In the genomic region with DNA sequence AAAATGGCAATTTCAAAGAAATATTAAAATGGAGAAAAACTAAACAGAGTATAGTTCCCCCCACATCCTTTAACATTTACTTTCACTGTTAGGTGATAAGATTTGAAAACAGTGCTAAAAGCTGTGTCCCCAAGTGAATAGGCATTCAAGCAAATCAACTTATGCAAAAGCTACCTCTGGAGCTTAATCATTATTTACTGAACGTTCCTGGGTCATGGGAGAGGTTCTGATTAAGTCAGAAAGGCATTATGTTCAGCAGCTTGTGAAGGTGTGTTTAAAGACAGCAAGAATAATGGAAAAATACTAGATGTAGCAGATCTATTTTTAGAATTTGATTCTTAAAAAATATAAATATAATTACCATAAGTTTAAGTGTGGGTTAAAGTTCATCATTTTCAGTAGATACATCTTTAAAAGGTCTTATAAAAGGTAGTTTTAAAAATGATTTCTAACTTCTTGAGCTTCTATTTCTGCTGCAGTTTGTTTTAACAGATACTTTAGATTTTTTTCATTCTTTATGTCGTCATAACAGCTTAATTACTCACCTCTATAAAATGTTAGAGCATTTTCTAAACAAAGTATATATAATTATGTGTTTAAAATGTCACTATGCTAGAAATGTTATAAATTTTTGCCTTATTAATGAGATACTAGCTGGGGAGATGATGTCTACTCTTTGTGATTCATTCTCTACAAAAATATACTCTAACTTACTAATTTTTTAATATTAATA, we compare ENCODE assay signal across 17 cellular contexts.
DNase-seq lines count a peak whose midpoint lies in the region; ATAC-seq, FAIRE-seq and TF ChIP-seq lines count a peak whose summit lies in the region.
"Had no signal": no experiment of that assay in that cellular context is flagged by ENCODE, and none has a peak within 500 bp of the region (broad histone marks: within the 10 kb centered on the region; RNA-seq: fewer than 3 reads in every experiment).

No MANE protein-coding gene starts in this region.

- intact Hi-C loops in Calu3 (cut with micrococcal nuclease; ENCODE audit: unreplicated experiment) (loop anchor here (2.0 to 5.0 kb wide), 2 partner anchors 14 to 80 kb away; no protein-coding TSS in a partner anchor), PC-3 (cut with micrococcal nuclease) (loop anchor here (5.0 kb wide), 1 partner anchor 50 kb away; no protein-coding TSS in a partner anchor), pancreas (cut with DNase I) (no loop called here)

- H3K4me3 ChIP-seq in PC-3 (ENCODE audit: low read length) = 0 out of 2 replicates have a peak overlapping the region, but pooled peaks have one; percentile 21
- H3K4me3 ChIP-seq in fibroblast of lung (replicated peaks in 1 of 4; ENCODE audit: control extremely low read depth in 1 of 4, insufficient read depth in 1 of 4, low read depth in 3 of 4, low read length in 4 of 4) = peak overlapping the region in 1 of 4 experiments; percentile 32
- H3K4me3 ChIP-seq in pancreas = peak overlapping the region in 2 of 4 donors; percentile 32 to 42

- H3K4me3 Mint-ChIP-seq in Calu3 (ENCODE audit: low read depth, unreplicated experiment) = peak overlapping the region; percentile 82
- H3K4me3 Mint-ChIP-seq: activated T-helper 1 cell treated with anti-CD3 and anti-CD28 coated beads, Interleukin-12 subunit alpha, Interleukin-12 subunit beta, Interleukin-2, Interleukin-4 antibody, amounts not matched to agents 30 ng/mL and 10 ng/mL and 1 ng/mL, durations not matched to agents 14 hours and 24 hours and 36 hours; CD14-positive monocyte; stimulated activated memory B cell treated with anti-CD40 and anti-IgM and Interleukin-4, amounts not matched to agents 10 μg/mL and 1 μg/mL and 100 μg/mL, for 72 hours had no signal

- DNase-seq in Calu3 (no peak), PC-3 (peak; percentile 45), fibroblast of lung (ENCODE audit: low read depth in 2 of 2) (peak in 1 of 2 donors; percentile 60), pancreas (no peak), NOMO-1 treated with dmso at 0.1 percent for 144 hours (lab: John Stamatoyannopoulos, UW; ENCODE audit: unreplicated experiment) (no peak)
- DNase-seq in activated naive CD4-positive, alpha-beta T cell treated with Interleukin-2 at 50 U/mL for 16 hours = no peak
- DNase-seq: activated CD4-positive, alpha-beta T cell treated with anti-CD3 and anti-CD28 coated beads for 4 hours; central memory CD4-positive, alpha-beta T cell; left colon; NCI-H1436 treated with DMSO at 0.1 percent for 48 hours; NCI-H774 had no signal

- H3K9me3 ChIP-seq in PC-3 (ENCODE audit: low read length) (no peaks in the 10 kb centered on the region), fibroblast of lung (ENCODE audit: control insufficient read depth, insufficient read depth, low read depth, low read length) (no peaks in the 10 kb centered on the region), pancreas (no peaks in the 10 kb centered on the region)

- H3K36me3 ChIP-seq in PC-3 (ENCODE audit: low read depth, low read length) (no peaks in the 10 kb centered on the region), fibroblast of lung (ENCODE audit: control insufficient read depth, insufficient read depth, low read length) (no peaks in the 10 kb centered on the region), pancreas (no peaks in the 10 kb centered on the region)

- peaks cover 35% of the 10 kb centered on the region for H3K36me3 Mint-ChIP-seq in Calu3 (ENCODE audit: insufficient read depth, unreplicated experiment)
- H3K36me3 Mint-ChIP-seq: CD14-positive monocyte; stimulated activated memory B cell treated with anti-CD40 and anti-IgM and Interleukin-4, amounts not matched to agents 10 μg/mL and 1 μg/mL and 100 μg/mL, for 72 hours had no signal

- no peaks in the 10 kb centered on the region for H3K27me3 Mint-ChIP-seq in Calu3 (ENCODE audit: unreplicated experiment)
- H3K27me3 Mint-ChIP-seq: stimulated activated memory B cell treated with anti-CD40 and anti-IgM and Interleukin-4, amounts not matched to agents 10 μg/mL and 1 μg/mL and 100 μg/mL, for 72 hours had no signal

- ATAC-seq in PC-3 (peak; percentile 45), pancreas (peak in 3 of 4 donors; percentile 36 to 71 (median 50)), HG03175 (IDR thresholded peaks at IDR 0.05; ENCODE audit: unreplicated experiment) (no peak), HG03442 (IDR thresholded peaks at IDR 0.05; ENCODE audit: unreplicated experiment) (no peak)
- ATAC-seq: esophagus mucosa; left colon; stimulated activated memory B cell treated with anti-CD40 and anti-IgM and Interleukin-4, amounts not matched to agents 10 μg/mL and 1 μg/mL and 100 μg/mL, for 72 hours had no signal

- peaks cover 55% of the 10 kb centered on the region for H3K4me1 Mint-ChIP-seq in Calu3 (ENCODE audit: low read depth, unreplicated experiment)
- H3K4me1 Mint-ChIP-seq: stimulated activated memory B cell treated with anti-CD40 and anti-IgM and Interleukin-4, amounts not matched to agents 10 μg/mL and 1 μg/mL and 100 μg/mL, for 72 hours had no signal

- H3K9me3 Mint-ChIP-seq in Calu3 (ENCODE audit: low read depth, unreplicated experiment) = no peaks in the 10 kb centered on the region
- H3K9me3 Mint-ChIP-seq: activated T-helper 1 cell treated with anti-CD3 and anti-CD28 coated beads, Interleukin-12 subunit alpha, Interleukin-12 subunit beta, Interleukin-2, Interleukin-4 antibody, amounts not matched to agents 30 ng/mL and 10 ng/mL and 1 ng/mL, durations not matched to agents 14 hours and 24 hours and 36 hours; CD14-positive monocyte; stimulated activated memory B cell treated with anti-CD40 and anti-IgM and Interleukin-4, amounts not matched to agents 10 μg/mL and 1 μg/mL and 100 μg/mL, for 72 hours had no signal

- CTCF ChIA-PET in Calu3 (lab: Charles Lee) = interaction anchor here (0.5 to 2.1 kb wide), 7 partner anchors 10 to 662 kb away, joined by 3 to 7 read pairs (median 4); no protein-coding TSS in a partner anchor
- CTCF ChIA-PET in PC-3 (lab: Charles Lee) = no interaction called here

- H3K9ac ChIP-seq in PC-3 (ENCODE audit: low read length) (peak overlapping the region; percentile 47), fibroblast of lung (ENCODE audit: insufficient read depth, low read length) (peak overlapping the region; percentile 39)

- no peaks in the 10 kb centered on the region for H3F3A ChIP-seq in PC-3 (ENCODE audit: low read length, unreplicated experiment)

- H3K4me2 ChIP-seq in PC-3 (ENCODE audit: low read length) (peak overlapping the region; percentile 54), fibroblast of lung (ENCODE audit: extremely low read depth, insufficient read depth, low read length) (peak overlapping the region; percentile 86)

- POLR2A ChIA-PET in PC-3 (lab: Charles Lee; ENCODE audit: unreplicated experiment) = interaction anchor here (0.7 kb wide), 1 partner anchor 12 kb away, joined by 4 read pairs; no protein-coding TSS in a partner anchor

- no peaks in the 10 kb centered on the region for H3K9me2 ChIP-seq in PC-3 (replicated peaks; ENCODE audit: low read length)

- no TSS peak for BruUV-seq in Calu3 (replicated peaks; lab: Mats Ljungman, UMichigan)
- BruUV-seq in PC-3 (replicated peaks; lab: Mats Ljungman, UMichigan) = no TSS peak

- H3K79me2 ChIP-seq in PC-3 (ENCODE audit: low read length) = peaks cover 12% of the 10 kb centered on the region; the same call in 1 of the 2 replicates
- no peaks in the 10 kb centered on the region for H3K79me2 ChIP-seq in fibroblast of lung (ENCODE audit: control insufficient read depth, insufficient read depth, low read length)

- no peaks in the 10 kb centered on the region for H4K20me1 ChIP-seq in PC-3 (ENCODE audit: low read length)
- no peaks in the 10 kb centered on the region for H4K20me1 ChIP-seq in fibroblast of lung (ENCODE audit: control insufficient read depth, extremely low read depth, insufficient read depth, low read length)

- peak; percentile 91 for FAIRE-seq in pancreas (lab: Jason Lieb, UNC)

- 10 to 24% methylated on average over 2 of the region's 2 CpGs for WGBS in pancreas, 2 donors

- TF ChIP-seq CTCF in Calu3 (IDR thresholded peaks at IDR 0.05; ENCODE audit: unreplicated experiment) = no peak
- TF ChIP-seq CTCF in PC-3 (conservative IDR thresholded peaks at IDR 0.05; ENCODE audit: low read depth, low read length) = no peak
- no peak for TF ChIP-seq CTCF in fibroblast of lung (conservative IDR thresholded peaks at IDR 0.05 in 1 of 2, IDR thresholded peaks at IDR 0.05 in 1 of 2; ENCODE audit: low read depth in 1 of 2, low read length in 2 of 2)
- TF ChIP-seq CTCF in pancreas (IDR thresholded peaks at IDR 0.05) = no peak

- peak overlapping the region; percentile 95 for H3K27ac Mint-ChIP-seq in Calu3 (ENCODE audit: unreplicated experiment)
- H3K27ac Mint-ChIP-seq: activated T-helper 1 cell treated with anti-CD3 and anti-CD28 coated beads, Interleukin-12 subunit alpha, Interleukin-12 subunit beta, Interleukin-2, Interleukin-4 antibody, amounts not matched to agents 30 ng/mL and 10 ng/mL and 1 ng/mL, durations not matched to agents 14 hours and 24 hours and 36 hours; CD14-positive monocyte; stimulated activated memory B cell treated with anti-CD40 and anti-IgM and Interleukin-4, amounts not matched to agents 10 μg/mL and 1 μg/mL and 100 μg/mL, for 72 hours had no signal

- H3K27ac ChIP-seq in PC-3 (ENCODE audit: low read length) (peak overlapping the region; percentile 77), fibroblast of lung (ENCODE audit: insufficient read depth, low read length) (peak overlapping the region; percentile 67), pancreas (peak overlapping the region in 2 of 4 donors; percentile 79 to 85)

- H3K27me3 ChIP-seq in PC-3 (ENCODE audit: low read length) (no peaks in the 10 kb centered on the region), fibroblast of lung (ENCODE audit: control insufficient read depth, insufficient read depth, low read length) (no peaks in the 10 kb centered on the region), pancreas (no peaks in the 10 kb centered on the region)

- H3K4me1 ChIP-seq in PC-3 (ENCODE audit: insufficient read depth, low read length) = peaks cover 54% of the 10 kb centered on the region
- peaks cover 14% of the 10 kb centered on the region for H3K4me1 ChIP-seq in fibroblast of lung (ENCODE audit: control insufficient read depth, extremely low read depth, insufficient read depth, low read length)
- peaks cover 0 to 15% (median 13%) of the 10 kb centered on the region in 3 donors for H3K4me1 ChIP-seq in pancreas

- no peak overlapping the region for H2AFZ ChIP-seq in PC-3 (ENCODE audit: low read length)
- H2AFZ ChIP-seq in fibroblast of lung (ENCODE audit: low read length) = no peak overlapping the region

Comparison
In these comparisons a context has a peak if more than half of its experiments do, and no peak if none do; other contexts are left out.
1. ATAC-seq: peak in PC-3 (single experiment) and pancreas (3 of 4); none in HG03175 (single experiment) and HG03442 (single experiment).
2. intact Hi-C loops: an anchor here in Calu3 (2.0 to 5.0 kb wide) and PC-3 (5.0 kb wide); none called in pancreas.